ENCODE assay signal across 10 cellular contexts in genomic region chr6:43052225-43052841, GRCh38. TPM values are rescaled to one million over a fixed set of nuclear protein-coding genes. Genes with fewer than 3 reads are reported as not detected.
DNase-seq lines count a peak whose midpoint lies in the region; ATAC-seq and TF ChIP-seq lines count a peak whose summit lies in the region.
"Had no signal": no experiment of that assay in that cellular context is flagged by ENCODE, and none has a peak within 500 bp of the region (broad histone marks: within the 10 kb centered on the region; RNA-seq: fewer than 3 reads in every experiment).

No MANE protein-coding gene starts in this region.

- H3K36me3 Mint-ChIP-seq in activated CD4-positive, alpha-beta T cell treated with anti-CD3 and anti-CD28 coated beads, Interleukin-2, amount 10 ng/mL, durations not matched to agents 24 days and 14 days (ENCODE audit: low read depth): peaks cover 40% of the 10 kb centered on the region
- H3K36me3 Mint-ChIP-seq in activated naive CD4-positive, alpha-beta T cell treated with anti-CD3 and anti-CD28 coated beads, Interleukin-2, amount 50 U/mL, for 72 hours: peaks cover 14 to 24% of the 10 kb centered on the region in 2 donors
- H3K36me3 Mint-ChIP-seq in immature natural killer cell: peaks cover 7 to 21% (median 14%) of the 10 kb centered on the region in 3 donors

- H3K27ac ChIP-seq in suprapubic skin: no peak overlapping the region

- no peaks in the 10 kb centered on the region for H3K9me3 ChIP-seq in suprapubic skin

- no peaks in the 10 kb centered on the region for H3K27me3 ChIP-seq in suprapubic skin

- H3K36me3 ChIP-seq in suprapubic skin: peaks cover 47% of the 10 kb centered on the region

- H3K9me3 Mint-ChIP-seq in activated CD4-positive, alpha-beta T cell treated with anti-CD3 and anti-CD28 coated beads, Interleukin-2, amount 10 ng/mL, durations not matched to agents 24 days and 14 days: no peaks in the 10 kb centered on the region
- H3K9me3 Mint-ChIP-seq in activated naive CD4-positive, alpha-beta T cell treated with anti-CD3 and anti-CD28 coated beads, Interleukin-2, amount 50 U/mL, for 72 hours: no peaks in the 10 kb centered on the region
- H3K9me3 Mint-ChIP-seq in immature natural killer cell: no peaks in the 10 kb centered on the region

- H3K4me3 ChIP-seq in suprapubic skin: peak overlapping the region; percentile 63

- H3K4me1 ChIP-seq in suprapubic skin: peaks cover 19% of the 10 kb centered on the region

- no peak for TF ChIP-seq EP300 in suprapubic skin (IDR thresholded peaks at IDR 0.05)

- H3K4me1 Mint-ChIP-seq in activated CD4-positive, alpha-beta T cell treated with anti-CD3 and anti-CD28 coated beads, Interleukin-2, amount 10 ng/mL, durations not matched to agents 24 days and 14 days: peaks cover 32% of the 10 kb centered on the region
- peaks cover 35 to 50% of the 10 kb centered on the region in 2 donors for H3K4me1 Mint-ChIP-seq in immature natural killer cell

- no peak for ATAC-seq in activated naive CD4-positive, alpha-beta T cell treated with anti-CD3 and anti-CD28 coated beads, Interleukin-2, amount 50 U/mL, for 72 hours
- ATAC-seq in HG02870 (IDR thresholded peaks at IDR 0.05; ENCODE audit: unreplicated experiment): no peak

- no peak for DNase-seq in activated CD4-positive, alpha-beta T cell treated with anti-CD3 and anti-CD28 coated beads, Interleukin-2, amount 10 ng/mL, durations not matched to agents 24 days and 14 days
- DNase-seq in activated CD4-positive, alpha-beta T cell treated with anti-CD3 and anti-CD28 coated beads for 48 hours: no peak
- no peak for DNase-seq in activated naive CD4-positive, alpha-beta T cell treated with anti-CD3 and anti-CD28 coated beads, Interleukin-2, amount 50 U/mL, for 72 hours (ENCODE audit: low spot score in 2 of 2)
- DNase-seq in immature natural killer cell (no peak), suprapubic skin (ENCODE audit: low spot score in 2 of 2) (no peak), NCI-H1417 treated with DMSO at 0.1 percent for 48 hours (lab: John Stamatoyannopoulos, UW) (no peak)
- no peak for DNase-seq in activated CD4-positive, CD25-positive, alpha-beta regulatory T cell (lab: John Stamatoyannopoulos, UW)
- DNase-seq: cerebellar nuclear complex, NCI-H345 had no signal

- TF ChIP-seq CTCF in suprapubic skin (IDR thresholded peaks at IDR 0.05): no peak

- H3K27me3 Mint-ChIP-seq in activated CD4-positive, alpha-beta T cell treated with anti-CD3 and anti-CD28 coated beads, Interleukin-2, amount 10 ng/mL, durations not matched to agents 24 days and 14 days: no peaks in the 10 kb centered on the region
- peaks cover 1 to 7% (median 4%) of the 10 kb centered on the region in 3 donors for H3K27me3 Mint-ChIP-seq in immature natural killer cell (ENCODE audit: low read depth in 3 of 3)

- H3K27ac Mint-ChIP-seq in activated CD4-positive, alpha-beta T cell treated with anti-CD3 and anti-CD28 coated beads, Interleukin-2, amount 10 ng/mL, durations not matched to agents 24 days and 14 days: peak overlapping the region; percentile 98
- H3K27ac Mint-ChIP-seq in activated naive CD4-positive, alpha-beta T cell treated with anti-CD3 and anti-CD28 coated beads, Interleukin-2, amount 50 U/mL, for 72 hours: peak overlapping the region; percentile 52 to 96
- H3K27ac Mint-ChIP-seq in immature natural killer cell: peak overlapping the region; percentile 92 to 97 (median 94)

- intact Hi-C loops in activated CD4-positive, alpha-beta T cell treated with anti-CD3 and anti-CD28 coated beads, Interleukin-2, amount 10 ng/mL, durations not matched to agents 24 days and 14 days (cut with micrococcal nuclease): loop anchor here (5.0 to 10.0 kb wide), 4 partner anchors 75 to 488 kb away; partner anchors contain the start of genes PEX6, POLR1C, UBR2 and YIPF3

- peak overlapping the region; percentile 96 for H3K4me3 Mint-ChIP-seq in activated CD4-positive, alpha-beta T cell treated with anti-CD3 and anti-CD28 coated beads, Interleukin-2, amount 10 ng/mL, durations not matched to agents 24 days and 14 days
- peak overlapping the region; percentile 91 to 96 (median 93) for H3K4me3 Mint-ChIP-seq in immature natural killer cell

- no peak for TF ChIP-seq POLR2A in suprapubic skin (IDR thresholded peaks at IDR 0.05)

- WGBS in suprapubic skin: 90% methylated on average over 14 of the region's 19 CpGs

RNA-seq across cellular contexts. Expression of gene CUL7, which starts 1.3 kb away (rescaled TPM):
- 22.6 and 24.7 TPM in 2 replicates for total RNA-seq in activated CD4-positive, alpha-beta T cell treated with anti-CD3 and anti-CD28 coated beads, Interleukin-2, amount 10 ng/mL, durations not matched to agents 24 days and 14 days
- total RNA-seq in activated naive CD4-positive, alpha-beta T cell treated with anti-CD3 and anti-CD28 coated beads, Interleukin-2, amount 50 U/mL, for 72 hours: 10 to 100 TPM; 13.0 to 21.6 TPM
- 1 to 10 TPM in 2 of 3 donors, under 1 TPM in 1; 0.90 to 3.4 (median 1.3) TPM for polyA plus RNA-seq in immature natural killer cell
- 10 to 100 TPM; 12.3 to 22.2 (median 15.5) TPM for total RNA-seq in suprapubic skin

RNA-seq across cellular contexts. Expression of gene MRPL2, which starts 6.9 kb away (rescaled TPM):
- total RNA-seq in activated CD4-positive, alpha-beta T cell treated with anti-CD3 and anti-CD28 coated beads, Interleukin-2, amount 10 ng/mL, durations not matched to agents 24 days and 14 days: 83.8 and 103 TPM in 2 replicates
- total RNA-seq in activated naive CD4-positive, alpha-beta T cell treated with anti-CD3 and anti-CD28 coated beads, Interleukin-2, amount 50 U/mL, for 72 hours: 10 to 100 TPM; 87.4 to 99.8 TPM
- polyA plus RNA-seq in immature natural killer cell: 10 to 100 TPM; 37.5 to 60.8 (median 54.0) TPM
- total RNA-seq in suprapubic skin: 10 to 100 TPM; 21.2 to 38.1 (median 25.9) TPM

RNA-seq across cellular contexts. Expression of gene KLC4, which starts 7.1 kb away (rescaled TPM):
- total RNA-seq in activated CD4-positive, alpha-beta T cell treated with anti-CD3 and anti-CD28 coated beads, Interleukin-2, amount 10 ng/mL, durations not matched to agents 24 days and 14 days: 9.5 and 10.7 TPM in 2 replicates
- 10 to 100 TPM; 19.9 to 50.1 TPM for total RNA-seq in activated naive CD4-positive, alpha-beta T cell treated with anti-CD3 and anti-CD28 coated beads, Interleukin-2, amount 50 U/mL, for 72 hours
- polyA plus RNA-seq in immature natural killer cell: 10 to 100 TPM in 2 of 3 donors, 1 to 10 TPM in 1; 9.1 to 14.4 (median 11.0) TPM
- total RNA-seq in suprapubic skin: 10 to 100 TPM; 15.0 to 45.9 (median 24.4) TPM

RNA-seq across cellular contexts. Expression of gene PTK7, which starts 23.8 kb away (rescaled TPM):
- total RNA-seq in activated CD4-positive, alpha-beta T cell treated with anti-CD3 and anti-CD28 coated beads, Interleukin-2, amount 10 ng/mL, durations not matched to agents 24 days and 14 days: 3.4 and 4.3 TPM in 2 replicates
- total RNA-seq in activated naive CD4-positive, alpha-beta T cell treated with anti-CD3 and anti-CD28 coated beads, Interleukin-2, amount 50 U/mL, for 72 hours: 1 to 10 TPM; 2.9 to 4.7 TPM
- polyA plus RNA-seq in immature natural killer cell: 1 to 10 TPM in 2 of 3 donors, not detected in 1; 1.1 TPM
- 10 to 100 TPM; 50.4 to 71.3 (median 66.3) TPM for total RNA-seq in suprapubic skin

RNA-seq across cellular contexts. Expression of gene RRP36, which starts 30.9 kb away (rescaled TPM):
- 79.9 and 83.4 TPM in 2 replicates for total RNA-seq in activated CD4-positive, alpha-beta T cell treated with anti-CD3 and anti-CD28 coated beads, Interleukin-2, amount 10 ng/mL, durations not matched to agents 24 days and 14 days
- total RNA-seq in activated naive CD4-positive, alpha-beta T cell treated with anti-CD3 and anti-CD28 coated beads, Interleukin-2, amount 50 U/mL, for 72 hours: 10 to 100 TPM; 45.6 to 46.9 TPM
- polyA plus RNA-seq in immature natural killer cell: 10 to 100 TPM; 56.1 to 81.4 (median 78.9) TPM
- total RNA-seq in suprapubic skin: 10 to 100 TPM; 30.8 to 66.6 (median 53.6) TPM
